8 cellular contexts compared by ENCODE assay signal in the genomic region with DNA sequence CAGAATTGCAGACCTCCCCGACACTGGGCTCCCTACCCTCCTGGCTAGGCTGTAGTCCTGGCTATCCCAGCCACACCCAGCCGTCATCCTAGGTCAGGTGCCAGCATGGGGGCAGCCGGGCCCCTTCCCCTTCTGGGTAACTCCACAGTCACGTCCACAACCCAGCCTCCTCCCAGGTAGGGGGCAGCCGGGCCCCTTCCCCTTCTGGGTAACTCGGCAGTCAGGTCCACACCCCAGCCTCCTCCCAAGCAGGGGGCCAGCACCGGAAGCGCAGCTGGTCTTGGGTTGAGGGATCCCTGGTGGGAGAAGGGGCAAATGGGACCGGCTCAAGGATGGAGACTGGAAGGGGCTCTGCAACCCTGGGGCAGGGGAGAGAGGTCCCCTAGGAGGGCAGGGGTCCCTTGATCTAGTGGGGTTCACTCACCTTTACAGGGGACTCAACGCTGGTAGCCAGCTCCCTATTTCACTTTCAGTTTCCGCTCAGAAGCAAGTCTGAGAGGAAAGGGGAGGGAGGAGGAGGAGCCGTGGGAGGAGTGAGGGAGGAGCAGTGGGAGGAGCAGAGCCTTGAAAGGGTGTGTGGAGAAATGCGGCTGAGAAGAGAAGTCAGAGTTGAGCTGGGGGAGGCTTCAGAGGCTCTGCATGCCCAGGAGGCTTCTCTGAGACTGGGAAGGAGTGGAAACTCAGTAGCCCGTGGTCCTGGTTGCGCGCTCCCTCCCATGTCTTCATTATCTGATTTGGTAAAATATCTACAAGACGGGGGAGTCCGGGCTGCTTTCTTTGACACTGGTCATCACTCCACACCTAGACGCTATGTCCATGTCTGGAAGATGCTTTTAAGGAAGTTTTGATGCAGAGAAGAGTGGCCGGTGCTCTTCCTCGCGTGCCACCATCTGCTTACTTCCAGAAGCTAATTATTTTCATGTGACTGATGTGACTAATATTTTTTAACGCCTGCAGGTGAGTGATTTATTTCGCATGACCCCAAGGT. TPM values are rescaled to one million over a fixed set of nuclear protein-coding genes. Genes with fewer than 3 reads are reported as not detected.
DNase-seq lines count a peak whose midpoint lies in the region; ATAC-seq and TF ChIP-seq lines count a peak whose summit lies in the region.

A gene (minus strand): TSS at position 494 of the 988 bp plus-strand sequence. CDS start 3,293 bp downstream, outside the sequence.

- H3K4me3 ChIP-seq in Karpas-422 (ENCODE audit: low read length) (peak within 1 kb of the TSS; percentile 94), adipocyte (ENCODE audit: low read length) (peak within 1 kb of the TSS; percentile 96), heart left ventricle (peak within 1 kb of the TSS; percentile 57 to 99 (median 87)), upper lobe of left lung (peak within 1 kb of the TSS; percentile 77 to 94 (median 84))

- 13 to 16% (median 16%) methylated on average over 24 of the region's 24 CpGs for WGBS in heart left ventricle, 4 donors
- WGBS in upper lobe of left lung, 2 donors, result 16 to 21% methylated on average over 17 to 24 of the region's 24 CpGs

- peaks cover 10% of the 10 kb centered on the region for H3K79me2 ChIP-seq in Karpas-422 (ENCODE audit: low read length)

- TF ChIP-seq CTCF in heart left ventricle (IDR thresholded peaks at IDR 0.05), result no peak
- TF ChIP-seq CTCF in upper lobe of left lung (IDR thresholded peaks at IDR 0.05), result no peak

- no peaks in the 10 kb centered on the region for H3K36me3 ChIP-seq in Karpas-422 (ENCODE audit: insufficient read depth, low read length)
- peaks cover 16% of the 10 kb centered on the region for H3K36me3 ChIP-seq in adipocyte (ENCODE audit: control insufficient read depth, insufficient read depth, low read length, severe bottlenecking)
- H3K36me3 ChIP-seq in heart left ventricle, result peaks cover 0 to 24% (median 18%) of the 10 kb centered on the region in 9 donors
- H3K36me3 ChIP-seq in upper lobe of left lung, result peaks cover 14 to 18% (median 16%) of the 10 kb centered on the region in 4 donors

- no peaks in the 10 kb centered on the region for H3K9me2 ChIP-seq in Karpas-422 (replicated peaks; ENCODE audit: insufficient read depth, low read length)

- peak within 1 kb of the TSS; percentile 95 for H2AFZ ChIP-seq in Karpas-422 (ENCODE audit: low read length)

- DNase-seq in G401 (ENCODE audit: low spot score), result peak; percentile 58
- peak; percentile 94 for DNase-seq in Karpas-422
- DNase-seq in SW 1271 (lab: John Stamatoyannopoulos, UW), result peak; percentile 71 to 86
- DNase-seq in adipocyte (ENCODE audit: low read depth), result peak; percentile 94
- peak; percentile 81 to 87 (median 84) for DNase-seq in heart left ventricle
- DNase-seq in posterior cingulate gyrus, result peak; percentile 38 to 94 (median 54)
- peak; percentile 73 to 91 for DNase-seq in upper lobe of left lung

- ATAC-seq in GM21825 (IDR thresholded peaks at IDR 0.05; ENCODE audit: unreplicated experiment) (peak; percentile 99), heart left ventricle (peak; percentile 94 to 100 (median 100)), upper lobe of left lung (ENCODE audit: low FRiP score in 2 of 2) (peak; percentile 98 to 100)

- TF ChIP-seq POLR2A in heart left ventricle (IDR thresholded peaks at IDR 0.05) (peak in 1 of 2 donors; percentile 69), upper lobe of left lung (IDR thresholded peaks at IDR 0.05) (peak in 2 of 4 donors; percentile 52 to 77)

- intact Hi-C loops in heart left ventricle (cut with DNase I) (loop anchor here in 2 of 10 donors (5.0 to 10.0 kb wide), 2 partner anchors 101 to 206 kb away; no protein-coding TSS in a partner anchor), posterior cingulate gyrus (cut with DNase I) (no loop called here)

- peak within 1 kb of the TSS; percentile 82 for H3K4me2 ChIP-seq in Karpas-422 (ENCODE audit: low read depth, low read length, poor library complexity, severe bottlenecking)

- H3K9me3 ChIP-seq in Karpas-422 (ENCODE audit: low read length), result no peaks in the 10 kb centered on the region
- no peaks in the 10 kb centered on the region for H3K9me3 ChIP-seq in adipocyte (ENCODE audit: control insufficient read depth, low read length)
- peaks cover 0 to 8% (median 0%) of the 10 kb centered on the region in 12 donors for H3K9me3 ChIP-seq in heart left ventricle
- no peaks in the 10 kb centered on the region for H3K9me3 ChIP-seq in upper lobe of left lung

- H3K27ac ChIP-seq in Karpas-422 (ENCODE audit: low read length) (no peak within 1 kb of the TSS), heart left ventricle (peak within 1 kb of the TSS in 11 of 12 donors; percentile 69 to 95 (median 83)), upper lobe of left lung (peak within 1 kb of the TSS; percentile 79 to 97 (median 92))

- in situ Hi-C loops in G401 (cut with HindIII; ENCODE audit: low sequenced_read_pairs), result no loop called here

- TF ChIP-seq EP300 in upper lobe of left lung (IDR thresholded peaks at IDR 0.05), result no peak

- no peaks in the 10 kb centered on the region for H4K20me1 ChIP-seq in Karpas-422 (ENCODE audit: insufficient read depth, low read depth, low read length)

- H3K9ac ChIP-seq in Karpas-422 (ENCODE audit: low read length), result peak within 1 kb of the TSS; percentile 87
- peak within 1 kb of the TSS; percentile 94 for H3K9ac ChIP-seq in adipocyte (ENCODE audit: low read length)

- H3K4me1 ChIP-seq in Karpas-422 (ENCODE audit: low read length) (peaks cover 9% of the 10 kb centered on the region), adipocyte (ENCODE audit: control insufficient read depth, insufficient read depth, low read length) (peaks cover 7% of the 10 kb centered on the region), heart left ventricle (peaks cover 0 to 29% (median 5%) of the 10 kb centered on the region in 12 donors), upper lobe of left lung (peaks cover 5 to 18% (median 11%) of the 10 kb centered on the region in 4 donors)

- H3K27me3 ChIP-seq in Karpas-422 (ENCODE audit: low read length) (no peaks in the 10 kb centered on the region), adipocyte (replicated peaks; ENCODE audit: control insufficient read depth, insufficient read depth, low read length) (no peaks in the 10 kb centered on the region), heart left ventricle (peaks cover 0 to 7% (median 0%) of the 10 kb centered on the region in 9 donors), upper lobe of left lung (no peaks in the 10 kb centered on the region)

RNA-seq across cellular contexts. Expression of the gene that starts here (rescaled TPM):
- 14.5 and 20.7 TPM in 2 replicates for total RNA-seq in G401 (2014; rRNA removed; shearing (Covaris generic))
- 15.1 and 24.7 TPM in 2 replicates for total RNA-seq in Karpas-422 (2014; rRNA removed; shearing (Covaris generic); ENCODE audit: low replicate concordance)
- total RNA-seq in heart left ventricle (10 to 100 TPM in 2 of 9 donors, 1 to 10 TPM in 7; 7.1 to 36.0 (median 8.5) TPM), upper lobe of left lung (10 to 100 TPM; 17.1 to 40.7 (median 21.8) TPM)
- 1 to 10 TPM; 8.5 TPM for polyA plus RNA-seq in heart left ventricle
